11 cellular contexts compared by ENCODE assay signal in genomic region chr5:51960617-51961115, GRCh38.
A peak's percentile ranks its signal among the peaks of the same experiment; 100 is the strongest.
DNase-seq lines count a peak whose midpoint lies in the region; ATAC-seq, FAIRE-seq and TF ChIP-seq lines count a peak whose summit lies in the region.
"Had no signal": no experiment of that assay in that cellular context is flagged by ENCODE, and none has a peak within 500 bp of the region (broad histone marks: within the 10 kb centered on the region; RNA-seq: fewer than 3 reads in every experiment).

No MANE protein-coding gene starts in this region.

- H3K36me3 ChIP-seq in naive thymus-derived CD4-positive, alpha-beta T cell (ENCODE audit: control insufficient read depth in 2 of 3, insufficient read depth in 3 of 3, low read length in 3 of 3), result no peaks in the 10 kb centered on the region
- H3K36me3 ChIP-seq: pancreas had no signal

- no peak for DNase-seq in D721Med (ENCODE audit: insufficient read length, low spot score)
- peak; percentile 18 for DNase-seq in HTR-8/SVneo (ENCODE audit: insufficient read length, low spot score)
- peak; percentile 63 for DNase-seq in SK-MEL-5 (ENCODE audit: low read depth, low spot score)
- peak; percentile 28 for DNase-seq in kidney tubule cell (ENCODE audit: low spot score)
- DNase-seq in UCSD-AML1 (lab: John Stamatoyannopoulos, UW; ENCODE audit: unreplicated experiment), result no peak
- DNase-seq in GM10248 (ENCODE audit: extremely low spot score), result no peak
- no peak for DNase-seq in activated CD8-positive, alpha-beta memory T cell treated with anti-CD3 and anti-CD28 coated beads, Interleukin-2, amount 50 U/mL, for 48 hours
- DNase-seq in naive thymus-derived CD4-positive, alpha-beta T cell, result no peak
- DNase-seq: pancreas had no signal

- H3K9me3 ChIP-seq in naive thymus-derived CD4-positive, alpha-beta T cell (ENCODE audit: control insufficient read depth in 2 of 3, low read length in 3 of 3), result no peaks in the 10 kb centered on the region
- H3K9me3 ChIP-seq: pancreas had no signal

- H3K4me1 Mint-ChIP-seq in naive thymus-derived CD4-positive, alpha-beta T cell, result no peaks in the 10 kb centered on the region

- H3K9me3 Mint-ChIP-seq in naive thymus-derived CD4-positive, alpha-beta T cell, result peaks cover 0 to 8% (median 0%) of the 10 kb centered on the region in 11 donors

- no peak overlapping the region for H3K4me3 ChIP-seq in naive thymus-derived CD4-positive, alpha-beta T cell (ENCODE audit: low read length)
- H3K4me3 ChIP-seq: pancreas had no signal

- FAIRE-seq in D721Med (lab: Jason Lieb, UNC) (peak; percentile 80), HTR-8/SVneo (lab: Jason Lieb, UNC) (no peak)
- FAIRE-seq: pancreas had no signal

- POLR2A ChIA-PET in GM10248 (lab: Yijun Ruan, JAX), result no interaction called here
- POLR2A ChIA-PET in naive thymus-derived CD4-positive, alpha-beta T cell (lab: Charles Lee), result no interaction called here

- intact Hi-C loops in naive thymus-derived CD4-positive, alpha-beta T cell (cut with micrococcal nuclease), result no loop called here

- no peaks in the 10 kb centered on the region for H3K4me1 ChIP-seq in naive thymus-derived CD4-positive, alpha-beta T cell (ENCODE audit: control insufficient read depth in 2 of 2, insufficient read depth in 2 of 2, low read length in 2 of 2)
- H3K4me1 ChIP-seq: pancreas had no signal

- H3K27ac Mint-ChIP-seq in naive thymus-derived CD4-positive, alpha-beta T cell, result no peak overlapping the region

- CTCF ChIA-PET in GM10248 (lab: Yijun Ruan, JAX), result interaction anchor here (1.6 kb wide), 1 partner anchor 24 kb away, joined by 4 read pairs; no protein-coding TSS in a partner anchor
- CTCF ChIA-PET in naive thymus-derived CD4-positive, alpha-beta T cell (lab: Charles Lee), result no interaction called here

- no peaks in the 10 kb centered on the region for H3K36me3 Mint-ChIP-seq in naive thymus-derived CD4-positive, alpha-beta T cell

- no peaks in the 10 kb centered on the region for H3K27me3 ChIP-seq in naive thymus-derived CD4-positive, alpha-beta T cell (ENCODE audit: control insufficient read depth in 2 of 2, insufficient read depth in 2 of 2, low read length in 2 of 2)
- H3K27me3 ChIP-seq: pancreas had no signal

- H3K27me3 Mint-ChIP-seq in naive thymus-derived CD4-positive, alpha-beta T cell, result no peaks in the 10 kb centered on the region

- in situ Hi-C loops in SK-MEL-5 (cut with HindIII; ENCODE audit: low pct_unique_long_range_greater_than_20kb, low sequenced_read_pairs), result no loop called here

- H3K4me3 Mint-ChIP-seq in naive thymus-derived CD4-positive, alpha-beta T cell, result no peak overlapping the region

- H3K27ac ChIP-seq in naive thymus-derived CD4-positive, alpha-beta T cell (ENCODE audit: low read depth, low read length), result no peak overlapping the region
- H3K27ac ChIP-seq: HL-60, pancreas had no signal

- ATAC-seq in naive thymus-derived CD4-positive, alpha-beta T cell, result no peak
- ATAC-seq: activated CD4-positive, CD25-positive, alpha-beta regulatory T cell treated with anti-CD3 and anti-CD28 coated beads, Interleukin-2, amount 50 U/mL, for 24 hours had no signal

- peak; percentile 50 for TF ChIP-seq CTCF in D721Med (IDR thresholded peaks at IDR 0.05; ENCODE audit: insufficient read depth, missing control alignments)
- no peak for TF ChIP-seq CTCF in GM10248 (IDR thresholded peaks at IDR 0.05; ENCODE audit: control extremely low read depth, extremely low read depth, low read depth, missing control alignments)

Comparison
In these comparisons a context has a peak if more than half of its experiments do, and no peak if none do; other contexts are left out.
1. DNase-seq: peak in HTR-8/SVneo (single experiment), SK-MEL-5 (single experiment) and kidney tubule cell (single experiment); none in D721Med (single experiment), UCSD-AML1 (single experiment), GM10248 (single experiment), activated CD8-positive, alpha-beta memory T cell treated with anti-CD3 and anti-CD28 coated beads, Interleukin-2, amount 50 U/mL, for 48 hours (single experiment) and naive thymus-derived CD4-positive, alpha-beta T cell (0 of 9).